Comparison of ENCODE assay signal across 26 cellular contexts in genomic region chr2:73922681-73923080, GRCh38. TPM values are rescaled to one million over a fixed set of nuclear protein-coding genes. Genes with fewer than 3 reads are reported as not detected.
"Had no signal": no experiment of that assay in that cellular context is flagged by ENCODE, and none has a peak within 500 bp of the region (broad histone marks: within the 10 kb centered on the region; RNA-seq: fewer than 3 reads in every experiment).

No MANE protein-coding gene starts in this region.

- H3K36me3 ChIP-seq: colonic mucosa, neural progenitor cell, ovary, suprapubic skin, transverse colon, uterus had no signal

- H3K27ac Mint-ChIP-seq: activated naive CD8-positive, alpha-beta T cell treated with anti-CD3 and anti-CD28 coated beads for 36 hours; activated T-helper 1 cell treated with anti-CD3 and anti-CD28 coated beads, Interleukin-12 subunit alpha, Interleukin-12 subunit beta, Interleukin-2, Interleukin-4 antibody, amounts not matched to agents 30 ng/mL and 10 ng/mL and 1 ng/mL, durations not matched to agents 14 hours and 24 hours and 36 hours; neural progenitor cell; stimulated activated naive CD8-positive, alpha-beta T cell treated with anti-CD3 and anti-CD28 coated beads, Interleukin-15, amount 100 ng/mL, for 72 hours; T-cell had no signal

- H3K36me3 Mint-ChIP-seq: neural progenitor cell, T-cell had no signal

- H3K9me3 Mint-ChIP-seq: activated naive CD8-positive, alpha-beta T cell treated with anti-CD3 and anti-CD28 coated beads for 36 hours; activated T-helper 1 cell treated with anti-CD3 and anti-CD28 coated beads, Interleukin-12 subunit alpha, Interleukin-12 subunit beta, Interleukin-2, Interleukin-4 antibody, amounts not matched to agents 30 ng/mL and 10 ng/mL and 1 ng/mL, durations not matched to agents 14 hours and 24 hours and 36 hours; neural progenitor cell; stimulated activated naive CD8-positive, alpha-beta T cell treated with anti-CD3 and anti-CD28 coated beads, Interleukin-15, amount 100 ng/mL, for 72 hours; T-cell had no signal

- ATAC-seq: activated CD4-positive, CD25-positive, alpha-beta regulatory T cell treated with anti-CD3 and anti-CD28 coated beads, Interleukin-2, amount 50 U/mL, for 24 hours; body of pancreas; left colon; psoas muscle; right cardiac atrium; stimulated activated naive CD8-positive, alpha-beta T cell treated with anti-CD3 and anti-CD28 coated beads, Interleukin-15, amount 100 ng/mL, for 72 hours; T-cell had no signal

- H3K4me3 ChIP-seq: body of pancreas, colonic mucosa, lung, neural progenitor cell, ovary, psoas muscle, suprapubic skin, transverse colon, uterus had no signal

- H3K9ac ChIP-seq: neural progenitor cell had no signal

- FAIRE-seq: islet of Langerhans had no signal

- DNase-seq: activated CD4-positive, alpha-beta T cell treated with anti-CD3 and anti-CD28 coated beads, Interleukin-2, amount 50 U/mL, for 1 hour; activated gamma-delta T cell treated with Interleukin-2 at 50 U/mL for 16 hours; activated naive CD8-positive, alpha-beta T cell treated with anti-CD3 and anti-CD28 coated beads for 36 hours; body of pancreas; central memory CD4-positive, alpha-beta T cell; colonic mucosa; foreskin melanocyte; glutamatergic neuron; hippocampal formation; left colon; ovary; psoas muscle; right cardiac atrium; stimulated activated CD4-positive, alpha-beta T cell treated with anti-CD3 and anti-CD28 coated beads, Interleukin-2, amount 100 ng/mL, for 48 hours; stimulated activated naive CD8-positive, alpha-beta T cell treated with anti-CD3 and anti-CD28 coated beads, Interleukin-15, amount 100 ng/mL, for 72 hours; T-cell; T1000; transverse colon; uterus had no signal

- H3K27me3 ChIP-seq: body of pancreas, colonic mucosa, ovary, transverse colon, uterus had no signal

- H3K27ac ChIP-seq: body of pancreas, colonic mucosa, neural progenitor cell, ovary, psoas muscle, suprapubic skin, uterus had no signal

- H3K4me3 Mint-ChIP-seq: activated naive CD8-positive, alpha-beta T cell treated with anti-CD3 and anti-CD28 coated beads for 36 hours; activated T-helper 1 cell treated with anti-CD3 and anti-CD28 coated beads, Interleukin-12 subunit alpha, Interleukin-12 subunit beta, Interleukin-2, Interleukin-4 antibody, amounts not matched to agents 30 ng/mL and 10 ng/mL and 1 ng/mL, durations not matched to agents 14 hours and 24 hours and 36 hours; neural progenitor cell; stimulated activated naive CD8-positive, alpha-beta T cell treated with anti-CD3 and anti-CD28 coated beads, Interleukin-15, amount 100 ng/mL, for 72 hours; T-cell had no signal

- H2AFZ ChIP-seq: neural progenitor cell had no signal

- H3K9me3 ChIP-seq: body of pancreas, colonic mucosa, ovary, psoas muscle, suprapubic skin, transverse colon, uterus had no signal

- H3K27me3 Mint-ChIP-seq: activated naive CD8-positive, alpha-beta T cell treated with anti-CD3 and anti-CD28 coated beads for 36 hours; stimulated activated naive CD8-positive, alpha-beta T cell treated with anti-CD3 and anti-CD28 coated beads, Interleukin-15, amount 100 ng/mL, for 72 hours; T-cell had no signal

- H3K4me2 ChIP-seq: neural progenitor cell had no signal

- H3K4me1 ChIP-seq: colonic mucosa, uterus had no signal

RNA-seq across cellular contexts. Expression of gene ACTG2, which starts 29.9 kb away (rescaled TPM):
- total RNA-seq: myocyte had no signal
